ENCODE assay signal across 8 cellular contexts in genomic region chr3:42118762-42119361, GRCh38. TPM values are rescaled to one million over a fixed set of nuclear protein-coding genes. Genes with fewer than 3 reads are reported as not detected.
DNase-seq lines count a peak whose midpoint lies in the region; ATAC-seq and TF ChIP-seq lines count a peak whose summit lies in the region.

No MANE protein-coding gene starts in this region.

- no peaks in the 10 kb centered on the region for H3K79me1 ChIP-seq in H9 (ENCODE audit: insufficient read depth, low read depth, low read length, poor library complexity, severe bottlenecking)

- H3K9me3 ChIP-seq in H9 (ENCODE audit: control insufficient read depth, low read depth, low read length) (no peaks in the 10 kb centered on the region), hepatocyte (ENCODE audit: low read depth) (no peaks in the 10 kb centered on the region)

- H3K14ac ChIP-seq in H9 (ENCODE audit: insufficient read depth, low read length), result no peak overlapping the region

- H2BK12ac ChIP-seq in H9 (ENCODE audit: insufficient read length, low read depth, low read length), result no peak overlapping the region

- no peaks in the 10 kb centered on the region for H3K36me3 ChIP-seq in hepatocyte (replicated peaks; ENCODE audit: insufficient read depth, low read depth)

- no CpG with 5 or more reads among the region's 2 CpGs for WGBS in H9 (ENCODE audit: extremely low coverage, insufficient read length, low lambda C conversion rate)
- WGBS in hepatocyte (ENCODE audit: low lambda C conversion rate, missing lambda C conversion rate), result 72% methylated on average over 2 of the region's 2 CpGs

- no peak overlapping the region for H2AK5ac ChIP-seq in H9 (ENCODE audit: insufficient read length, low read length)

- H3K79me2 ChIP-seq in H9 (ENCODE audit: insufficient read depth, low read length), result no peaks in the 10 kb centered on the region
- H3K79me2 ChIP-seq in hepatocyte, result peaks cover 16% of the 10 kb centered on the region

- H3K4me1 ChIP-seq in H9 (ENCODE audit: insufficient read depth, low read length), result peaks cover 12% of the 10 kb centered on the region
- H3K4me1 ChIP-seq in hepatocyte (ENCODE audit: insufficient read depth), result no peaks in the 10 kb centered on the region

- H2AFZ ChIP-seq in H9 (ENCODE audit: low read length) (no peak overlapping the region), hepatocyte (no peak overlapping the region)

- H2BK20ac ChIP-seq in H9 (ENCODE audit: low read depth, low read length, poor library complexity, severe bottlenecking), result no peak overlapping the region

- no peak overlapping the region for H3K56ac ChIP-seq in H9 (ENCODE audit: insufficient read length, low read depth, low read length)

- peak; percentile 42 for ATAC-seq in Right ventricle myocardium inferior

- H3K4me3 Mint-ChIP-seq in H9, result no peak overlapping the region
- H3K4me3 Mint-ChIP-seq in activated CD4-positive, alpha-beta memory T cell treated with anti-CD3 and anti-CD28 coated beads, Interleukin-2, amount 10 ng/mL, durations not matched to agents 7 days and 5 days, result no peak overlapping the region
- H3K4me3 Mint-ChIP-seq in stimulated activated naive CD8-positive, alpha-beta T cell treated with anti-CD3 and anti-CD28 coated beads, Interleukin-15, Interleukin-2, amounts not matched to agents 100 ng/mL and 50 ng/mL, for 24 hours, result no peak overlapping the region

- H3K27ac Mint-ChIP-seq in H9, result no peak overlapping the region; a peak in 2 of 7 replicates
- no peak overlapping the region for H3K27ac Mint-ChIP-seq in activated CD4-positive, alpha-beta memory T cell treated with anti-CD3 and anti-CD28 coated beads, Interleukin-2, amount 10 ng/mL, durations not matched to agents 7 days and 5 days
- H3K27ac Mint-ChIP-seq in stimulated activated naive CD8-positive, alpha-beta T cell treated with anti-CD3 and anti-CD28 coated beads, Interleukin-15, Interleukin-2, amounts not matched to agents 100 ng/mL and 50 ng/mL, for 24 hours, result peak overlapping the region; percentile 50

- peaks cover 31 to 37% of the 10 kb centered on the region in 2 experiments for H3K4me1 Mint-ChIP-seq in H9
- H3K4me1 Mint-ChIP-seq in activated CD4-positive, alpha-beta memory T cell treated with anti-CD3 and anti-CD28 coated beads, Interleukin-2, amount 10 ng/mL, durations not matched to agents 7 days and 5 days, result peaks cover 17% of the 10 kb centered on the region
- H3K4me1 Mint-ChIP-seq in stimulated activated naive CD8-positive, alpha-beta T cell treated with anti-CD3 and anti-CD28 coated beads, Interleukin-15, Interleukin-2, amounts not matched to agents 100 ng/mL and 50 ng/mL, for 24 hours (ENCODE audit: low read depth), result peaks cover 55% of the 10 kb centered on the region

- no peak overlapping the region for H3K18ac ChIP-seq in H9 (ENCODE audit: insufficient read length, low read depth, low read length)

- H3K4me2 ChIP-seq in H9 (ENCODE audit: insufficient read depth, insufficient read length, low read length), result no peak overlapping the region
- H3K4me2 ChIP-seq in hepatocyte, result no peak overlapping the region

- H3K27me3 ChIP-seq in H9 (ENCODE audit: insufficient read depth, low read length) (no peaks in the 10 kb centered on the region), hepatocyte (no peaks in the 10 kb centered on the region)

- CTCF ChIA-PET in activated CD4-positive, alpha-beta memory T cell treated with anti-CD3 and anti-CD28 coated beads, Interleukin-2, amount 10 ng/mL, durations not matched to agents 7 days and 5 days (lab: Charles Lee), result interaction anchor here (1.3 to 4.3 kb wide), 4 partner anchors 19 to 325 kb away, joined by 3 to 43 read pairs (median 5); no protein-coding TSS in a partner anchor

- no peaks in the 10 kb centered on the region; a peak in 1 of 5 replicates for H3K9me3 Mint-ChIP-seq in H9
- H3K9me3 Mint-ChIP-seq in activated CD4-positive, alpha-beta memory T cell treated with anti-CD3 and anti-CD28 coated beads, Interleukin-2, amount 10 ng/mL, durations not matched to agents 7 days and 5 days, result no peaks in the 10 kb centered on the region
- no peaks in the 10 kb centered on the region for H3K9me3 Mint-ChIP-seq in stimulated activated naive CD8-positive, alpha-beta T cell treated with anti-CD3 and anti-CD28 coated beads, Interleukin-15, Interleukin-2, amounts not matched to agents 100 ng/mL and 50 ng/mL, for 24 hours

- no peak overlapping the region for H3K9ac ChIP-seq in H9 (ENCODE audit: extremely low read depth, insufficient read length, low read length)

- H4K20me1 ChIP-seq in H9 (ENCODE audit: control insufficient read depth, insufficient read depth, insufficient read length) (no peaks in the 10 kb centered on the region), hepatocyte (ENCODE audit: insufficient read depth, poor library complexity, severe bottlenecking) (no peaks in the 10 kb centered on the region)

- no peaks in the 10 kb centered on the region; a peak in 1 of 7 replicates for H3K36me3 Mint-ChIP-seq in H9 (ENCODE audit: insufficient read depth in 1 of 3, low read depth in 3 of 3)
- H3K36me3 Mint-ChIP-seq in activated CD4-positive, alpha-beta memory T cell treated with anti-CD3 and anti-CD28 coated beads, Interleukin-2, amount 10 ng/mL, durations not matched to agents 7 days and 5 days (ENCODE audit: low read depth), result no peaks in the 10 kb centered on the region
- no peaks in the 10 kb centered on the region for H3K36me3 Mint-ChIP-seq in stimulated activated naive CD8-positive, alpha-beta T cell treated with anti-CD3 and anti-CD28 coated beads, Interleukin-15, Interleukin-2, amounts not matched to agents 100 ng/mL and 50 ng/mL, for 24 hours (ENCODE audit: low read depth)

- no peaks in the 10 kb centered on the region for H3K27me3 Mint-ChIP-seq in H9 (ENCODE audit: low read depth)
- H3K27me3 Mint-ChIP-seq in activated CD4-positive, alpha-beta memory T cell treated with anti-CD3 and anti-CD28 coated beads, Interleukin-2, amount 10 ng/mL, durations not matched to agents 7 days and 5 days, result no peaks in the 10 kb centered on the region
- H3K27me3 Mint-ChIP-seq in stimulated activated naive CD8-positive, alpha-beta T cell treated with anti-CD3 and anti-CD28 coated beads, Interleukin-15, Interleukin-2, amounts not matched to agents 100 ng/mL and 50 ng/mL, for 24 hours, result no peaks in the 10 kb centered on the region

- POLR2A ChIA-PET in activated CD4-positive, alpha-beta memory T cell treated with anti-CD3 and anti-CD28 coated beads, Interleukin-2, amount 10 ng/mL, durations not matched to agents 7 days and 5 days (lab: Charles Lee), result no interaction called here

- DNase-seq in Right ventricle myocardium inferior (ENCODE audit: missing footprints) (no peak), cardiac septum (ENCODE audit: low spot score) (no peak), H9 (peak; percentile 69), LNCaP clone FGC (ENCODE audit: low read depth) (no peak), hepatocyte (ENCODE audit: low spot score) (peak; percentile 75)
- DNase-seq in activated CD4-positive, alpha-beta memory T cell treated with anti-CD3 and anti-CD28 coated beads, Interleukin-2, amount 10 ng/mL, durations not matched to agents 7 days and 5 days, result peak; percentile 25
- no peak for DNase-seq in stimulated activated CD4-positive, alpha-beta T cell treated with anti-CD3 and anti-CD28 coated beads, Interleukin-2, amount 100 ng/mL, for 24 hours

- H3K4me3 ChIP-seq in LNCaP clone FGC (ENCODE audit: low read depth, low read length) (no peak overlapping the region), hepatocyte (no peak overlapping the region)

- no peak overlapping the region for H2BK120ac ChIP-seq in H9 (ENCODE audit: low read depth, low read length, poor library complexity, severe bottlenecking)

- H3T11ph ChIP-seq in H9 (ENCODE audit: low read length), result no peak overlapping the region

- H3K4ac ChIP-seq in H9 (ENCODE audit: low read depth, low read length), result no peak overlapping the region

- no peaks in the 10 kb centered on the region for H3K23me2 ChIP-seq in H9 (ENCODE audit: insufficient read length, low read depth, low read length, poor library complexity, severe bottlenecking)

- TF ChIP-seq CTCF in H9 (conservative IDR thresholded peaks at IDR 0.05), result peak; percentile 76
- peak; percentile 71 for TF ChIP-seq CTCF in LNCaP clone FGC (IDR thresholded peaks at IDR 0.05; ENCODE audit: control insufficient read depth, extremely low read depth, insufficient read depth)
- TF ChIP-seq CTCF in hepatocyte (IDR thresholded peaks at IDR 0.05; ENCODE audit: poor library complexity), result peak; percentile 54

- H2BK15ac ChIP-seq in H9 (ENCODE audit: low read depth, low read length), result no peak overlapping the region

- H2BK5ac ChIP-seq in H9 (ENCODE audit: insufficient read length, low read length), result no peak overlapping the region

- H3K23ac ChIP-seq in H9 (ENCODE audit: insufficient read length, low read depth, low read length), result no peak overlapping the region

- H3K27ac ChIP-seq in H9 (ENCODE audit: insufficient read length, low read depth, low read length), result no peak overlapping the region
- peak overlapping the region; percentile 22 for H3K27ac ChIP-seq in hepatocyte

- intact Hi-C loops in Right ventricle myocardium inferior (cut with DNase I), result no loop called here
- intact Hi-C loops in cardiac septum (cut with DNase I), result loop anchor here (1.0 to 10.0 kb wide), 3 partner anchors 72 to 326 kb away; no protein-coding TSS in a partner anchor

- H4K8ac ChIP-seq in H9 (replicated peaks; ENCODE audit: insufficient read length, low read depth, low read length), result no peak overlapping the region

- H4K91ac ChIP-seq in H9 (ENCODE audit: insufficient read length, low read depth, low read length), result no peak overlapping the region

- no peaks in the 10 kb centered on the region for H3K9me2 ChIP-seq in hepatocyte (replicated peaks; ENCODE audit: insufficient read depth)

- no peak overlapping the region for H4K5ac ChIP-seq in H9 (ENCODE audit: insufficient read length, low read depth, low read length)

RNA-seq across cellular contexts. Expression of gene TRAK1, which starts 27.7 kb away (rescaled TPM):
- 267 TPM for total RNA-seq in Right ventricle myocardium inferior
- total RNA-seq in cardiac septum, result 246 TPM
- 30.6 and 34.2 TPM in 2 replicates for total RNA-seq in H9 (2021)
- total RNA-seq in activated CD4-positive, alpha-beta memory T cell treated with anti-CD3 and anti-CD28 coated beads, Interleukin-2, amount 10 ng/mL, durations not matched to agents 7 days and 5 days, result 10 to 100 TPM; 23.7 to 25.9 TPM
- total RNA-seq in hepatocyte, result 28.8 and 31.5 TPM in 2 replicates
- 19.0 and 21.0 TPM in 2 replicates for polyA plus RNA-seq in hepatocyte

Comparison
In these comparisons a context has a peak if more than half of its experiments do, and no peak if none do; other contexts are left out.
1. DNase-seq: peak in H9 (single experiment), activated CD4-positive, alpha-beta memory T cell treated with anti-CD3 and anti-CD28 coated beads, Interleukin-2, amount 10 ng/mL, durations not matched to agents 7 days and 5 days (single experiment) and hepatocyte (single experiment); none in Right ventricle myocardium inferior (single experiment), cardiac septum (single experiment), LNCaP clone FGC (single experiment) and stimulated activated CD4-positive, alpha-beta T cell treated with anti-CD3 and anti-CD28 coated beads, Interleukin-2, amount 100 ng/mL, for 24 hours (0 of 2).
2. Peak in every context shown above with its lines, with median percentiles within 50 percentile points of each other: CTCF ChIP-seq.